In the genomic region with DNA sequence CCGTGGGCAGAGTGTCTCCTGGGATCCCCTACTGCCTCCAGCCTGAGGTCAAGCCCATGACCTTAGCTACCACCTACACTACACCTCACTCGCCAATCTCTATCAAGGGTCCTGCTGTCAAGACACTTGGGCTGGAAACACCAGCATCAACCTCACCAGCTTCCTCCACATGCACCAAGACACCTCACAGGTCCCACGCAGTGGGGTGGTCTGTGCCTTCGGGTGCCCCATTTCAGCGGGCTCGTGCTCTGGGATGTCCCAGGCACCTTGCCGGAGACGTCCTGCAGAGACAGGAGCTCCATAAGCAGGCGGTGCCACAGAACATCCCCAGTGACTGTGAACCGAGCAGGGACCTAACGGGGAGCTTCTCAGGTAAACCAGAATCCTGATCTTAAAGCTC, we compare ENCODE assay signal across 29 cellular contexts. TPM values are rescaled to one million over a fixed set of nuclear protein-coding genes. Genes with fewer than 3 reads are reported as not detected.
DNase-seq lines count a peak whose midpoint lies in the region; ATAC-seq, FAIRE-seq and TF ChIP-seq lines count a peak whose summit lies in the region.
"Had no signal": no experiment of that assay in that cellular context is flagged by ENCODE, and none has a peak within 500 bp of the region (broad histone marks: within the 10 kb centered on the region; RNA-seq: fewer than 3 reads in every experiment).

No MANE protein-coding gene starts in this region.

- peak overlapping the region; percentile 75 for H3K27ac ChIP-seq in BLaER1
- H3K27ac ChIP-seq in Peyer's patch, result no peak overlapping the region
- H3K27ac ChIP-seq in H1 (ENCODE audit: low read depth, low read length), result no peak overlapping the region
- H3K27ac ChIP-seq: epithelial cell of prostate, hepatocyte, ovary had no signal

- no peak overlapping the region for H3K4ac ChIP-seq in H1 (replicated peaks; ENCODE audit: insufficient read length, low read depth, low read length)

- H4K20me1 ChIP-seq in BLaER1, result peaks cover 93% of the 10 kb centered on the region
- H4K20me1 ChIP-seq in H1 (replicated peaks in 1 of 2; ENCODE audit: control insufficient read depth in 1 of 2, insufficient read depth in 2 of 2, low read length in 2 of 2), result peaks cover 27 to 28% of the 10 kb centered on the region in 2 experiments

- H3K18ac ChIP-seq in H1 (ENCODE audit: extremely low read depth, low read length), result no peak overlapping the region

- TF ChIP-seq POLR2A in Peyer's patch (IDR thresholded peaks at IDR 0.05), result no peak
- no peak for TF ChIP-seq POLR2A in H1 (IDR thresholded peaks at IDR 0.05; ENCODE audit: control extremely low read depth in 1 of 2, low read depth in 2 of 2, low read length in 2 of 2)

- peaks cover 0 to 24% of the 10 kb centered on the region in 2 experiments; a peak in 2 of 4 replicates for H3K79me2 ChIP-seq in H1 (ENCODE audit: control insufficient read depth in 1 of 2, insufficient read depth in 2 of 2, low read length in 2 of 2)

- H3K9me3 ChIP-seq in BLaER1 (no peaks in the 10 kb centered on the region), Peyer's patch (no peaks in the 10 kb centered on the region), H1 (ENCODE audit: insufficient read depth in 2 of 2, low read depth in 1 of 2, low read length in 1 of 2) (no peaks in the 10 kb centered on the region; a peak in 1 of 4 replicates)
- H3K9me3 ChIP-seq: BE2C, ovary, stomach had no signal

- H3K4me1 ChIP-seq in BLaER1 (peaks cover 100% of the 10 kb centered on the region), Peyer's patch (peaks cover 0 to 33% (median 4%) of the 10 kb centered on the region in 4 donors), H1 (replicated peaks in 1 of 4; ENCODE audit: control insufficient read depth in 3 of 4, insufficient read depth in 4 of 4, low read length in 3 of 4) (peaks cover 0 to 5% (median 0%) of the 10 kb centered on the region in 4 experiments; a peak in 1 of 7 replicates)

- H3K9me3 Mint-ChIP-seq in activated CD8-positive, alpha-beta T cell treated with anti-CD3 and anti-CD28 coated beads for 36 hours, result no peaks in the 10 kb centered on the region
- H3K9me3 Mint-ChIP-seq: activated T-cell treated with anti-CD3 and anti-CD28 coated beads, Interleukin-2, amount 50 U/mL, for 4 hours; mesothelial cell of epicardium; natural killer cell had no signal

- no peak overlapping the region for H4K5ac ChIP-seq in H1 (ENCODE audit: insufficient read length, low read depth, low read length)

- H2BK5ac ChIP-seq in H1 (ENCODE audit: low read depth, low read length), result no peak overlapping the region

- H3K4me3 Mint-ChIP-seq in activated CD8-positive, alpha-beta T cell treated with anti-CD3 and anti-CD28 coated beads for 36 hours, result no peak overlapping the region
- H3K4me3 Mint-ChIP-seq: activated T-cell treated with anti-CD3 and anti-CD28 coated beads, Interleukin-2, amount 50 U/mL, for 4 hours; mesothelial cell of epicardium; natural killer cell had no signal

- FAIRE-seq in H1 (lab: Jason Lieb, UNC), result no peak
- FAIRE-seq: GM18507 had no signal

- no peak for TF ChIP-seq RAD21 in H1 (IDR thresholded peaks at IDR 0.05 in 1 of 2, conservative IDR thresholded peaks at IDR 0.05 in 1 of 2; ENCODE audit: low read depth in 2 of 2, low read length in 2 of 2)

- H3K79me1 ChIP-seq in H1 (ENCODE audit: low read depth, low read length), result peaks cover 26% of the 10 kb centered on the region

- H2BK12ac ChIP-seq in H1 (ENCODE audit: low read depth, low read length), result no peak overlapping the region

- no peak overlapping the region for H4K91ac ChIP-seq in H1 (replicated peaks; ENCODE audit: insufficient read length, low read length)

- no peak for TF ChIP-seq EP300 in H1 (IDR thresholded peaks at IDR 0.05; ENCODE audit: borderline replicate concordance in 1 of 2, low read depth in 2 of 2, low read length in 2 of 2)

- H3K27me3 Mint-ChIP-seq in activated CD8-positive, alpha-beta T cell treated with anti-CD3 and anti-CD28 coated beads for 36 hours, result no peaks in the 10 kb centered on the region

- no peak overlapping the region for H3K14ac ChIP-seq in H1 (ENCODE audit: insufficient read length)

- peak overlapping the region; percentile 57 for H3K4me3 ChIP-seq in BLaER1
- no peak overlapping the region for H3K4me3 ChIP-seq in Peyer's patch
- no peak overlapping the region for H3K4me3 ChIP-seq in H1 (ENCODE audit: extremely low read depth in 1 of 4, insufficient read depth in 2 of 4, low read depth in 3 of 4, low read length in 4 of 4)
- H3K4me3 ChIP-seq: hepatocyte, ovary, stomach had no signal

- H3K9ac ChIP-seq in BLaER1 (peak overlapping the region; percentile 59; the same call in 1 of the 2 replicates), H1 (replicated peaks in 1 of 4; ENCODE audit: extremely low read depth in 1 of 4, low read depth in 3 of 4, low read length in 3 of 4) (no peak overlapping the region)

- H2AFZ ChIP-seq in H1 (ENCODE audit: low read length), result no peak overlapping the region
- H2AFZ ChIP-seq: hepatocyte had no signal

- H2BK15ac ChIP-seq in H1 (ENCODE audit: low read length), result no peak overlapping the region

- H3K27me3 ChIP-seq in BLaER1, result no peaks in the 10 kb centered on the region
- no peaks in the 10 kb centered on the region for H3K27me3 ChIP-seq in Peyer's patch
- H3K27me3 ChIP-seq in H1 (replicated peaks in 1 of 4; ENCODE audit: control insufficient read depth in 3 of 4, extremely low read depth in 1 of 4, insufficient read depth in 3 of 4, low read length in 3 of 4), result peaks cover 0 to 9% (median 2%) of the 10 kb centered on the region in 4 experiments; a peak in 5 of 7 replicates
- H3K27me3 ChIP-seq: BE2C, hepatocyte, ovary, stomach had no signal

- no peak for ATAC-seq in GM21528 (IDR thresholded peaks at IDR 0.05; ENCODE audit: low FRiP score, unreplicated experiment)
- ATAC-seq in activated CD8-positive, alpha-beta T cell treated with anti-CD3 and anti-CD28 coated beads for 36 hours, result no peak
- ATAC-seq: activated T-cell treated with anti-CD3 and anti-CD28 coated beads, Interleukin-2, amount 50 U/mL, for 4 hours; natural killer cell; Panc1 had no signal

- CTCF ChIA-PET in H1 (lab: Charles Lee; ENCODE audit: partially characterized antibody), result interaction anchor here (1.8 to 2.1 kb wide), 2 partner anchors 17 to 76 kb away, joined by 3 to 5 read pairs; no protein-coding TSS in a partner anchor
- CTCF ChIA-PET in activated CD8-positive, alpha-beta T cell treated with anti-CD3 and anti-CD28 coated beads for 36 hours (lab: Charles Lee), result interaction anchor here (1.2 kb wide), 1 partner anchor 12 kb away, joined by 3 read pairs; no protein-coding TSS in a partner anchor

- H3K4me2 ChIP-seq in BLaER1 (peak overlapping the region; percentile 98), H1 (ENCODE audit: insufficient read depth in 1 of 2, low read depth in 2 of 2, low read length in 2 of 2) (no peak overlapping the region)
- H3K4me2 ChIP-seq: hepatocyte had no signal

- H3K23me2 ChIP-seq in H1 (ENCODE audit: low read depth, low read length), result no peaks in the 10 kb centered on the region; the same call in 1 of the 2 replicates

- H4K8ac ChIP-seq in H1 (ENCODE audit: extremely low read depth, insufficient read depth, low read length), result 0 out of 2 replicates have a peak overlapping the region, but pooled peaks have one; percentile 7

- peaks cover under 1% of the 10 kb centered on the region; the same call in 1 of the 2 replicates for H3K36me3 ChIP-seq in BLaER1
- no peaks in the 10 kb centered on the region for H3K36me3 ChIP-seq in Peyer's patch
- H3K36me3 ChIP-seq in H1 (ENCODE audit: control insufficient read depth in 2 of 4, insufficient read depth in 4 of 4, low read length in 3 of 4), result no peaks in the 10 kb centered on the region
- H3K36me3 ChIP-seq: BE2C, ovary had no signal

- no peak overlapping the region for H3K23ac ChIP-seq in H1 (ENCODE audit: insufficient read length)

- H2AK5ac ChIP-seq in H1 (ENCODE audit: low read depth, low read length), result no peak overlapping the region

- intact Hi-C loops in posterior vena cava (cut with DNase I), result no loop called here
- intact Hi-C loops in activated CD8-positive, alpha-beta T cell treated with anti-CD3 and anti-CD28 coated beads for 36 hours (cut with micrococcal nuclease), result no loop called here

- no peak for TF ChIP-seq CTCF in Peyer's patch (IDR thresholded peaks at IDR 0.05)
- no peak for TF ChIP-seq CTCF in H1 (IDR thresholded peaks at IDR 0.05; ENCODE audit: control extremely low read depth in 1 of 3, insufficient read depth in 1 of 3, low read depth in 1 of 3, low read length in 3 of 3)
- no peak for TF ChIP-seq CTCF in activated CD8-positive, alpha-beta T cell treated with anti-CD3 and anti-CD28 coated beads for 36 hours (IDR thresholded peaks at IDR 0.05)

- no peak overlapping the region for H2BK20ac ChIP-seq in H1 (ENCODE audit: low read length)

- POLR2A ChIA-PET in H1 (lab: Charles Lee; ENCODE audit: partially characterized antibody), result interaction anchor here (0.9 kb wide), 1 partner anchor 19 kb away, joined by 4 read pairs; a partner anchor contains a TSS
- POLR2A ChIA-PET in activated CD8-positive, alpha-beta T cell treated with anti-CD3 and anti-CD28 coated beads for 36 hours (lab: Charles Lee), result no interaction called here

- peak in 2 of 3 donors; percentile 2 to 25 for DNase-seq in Peyer's patch
- no peak for DNase-seq in H1 (ENCODE audit: low read depth in 1 of 2, low spot score in 2 of 2)
- DNase-seq in posterior vena cava (ENCODE audit: low spot score), result peak; percentile 47
- no peak for DNase-seq in mucosa of gallbladder (ENCODE audit: low spot score)
- DNase-seq in activated CD8-positive, alpha-beta T cell treated with anti-CD3 and anti-CD28 coated beads for 36 hours, result no peak
- no peak for DNase-seq in AG20443 (ENCODE audit: low spot score)
- DNase-seq: activated CD4-positive, alpha-beta T cell treated with anti-CD3 and anti-CD28 coated beads for 4 hours; activated naive CD4-positive, alpha-beta T cell treated with Interleukin-2 at 50 U/mL for 16 hours; activated T-cell treated with anti-CD3 and anti-CD28 coated beads, Interleukin-2, amount 50 U/mL, for 4 hours; amygdala; BE2C; central memory CD4-positive, alpha-beta T cell; DMS79; GF-D8; H7; natural killer cell; NCI-H1092; NCI-H187 treated with DMSO at 0.1 percent for 48 hours; NCI-H524 treated with DMSO at 0.1 percent for 48 hours; ovary; stomach; T-helper 2 cell had no signal

- H3K36me3 Mint-ChIP-seq in activated CD8-positive, alpha-beta T cell treated with anti-CD3 and anti-CD28 coated beads for 36 hours (ENCODE audit: low read depth), result no peaks in the 10 kb centered on the region
- H3K36me3 Mint-ChIP-seq: mesothelial cell of epicardium, natural killer cell had no signal

- H3K4me1 Mint-ChIP-seq in activated CD8-positive, alpha-beta T cell treated with anti-CD3 and anti-CD28 coated beads for 36 hours (ENCODE audit: low read depth), result no peaks in the 10 kb centered on the region

- H3K56ac ChIP-seq in H1 (replicated peaks; ENCODE audit: insufficient read length, low read depth, low read length), result no peak overlapping the region

- no peak overlapping the region for H3K27ac Mint-ChIP-seq in activated CD8-positive, alpha-beta T cell treated with anti-CD3 and anti-CD28 coated beads for 36 hours
- H3K27ac Mint-ChIP-seq: mesothelial cell of epicardium, natural killer cell had no signal

- WGBS in H1 (ENCODE audit: extremely low coverage in 1 of 2, insufficient coverage in 1 of 2, insufficient read length in 1 of 2, insufficient replicate concordance in 2 of 2, low coverage in 1 of 2, low lambda C conversion rate in 2 of 2, missing lambda C conversion rate in 1 of 2), 2 experiments, result 82% methylated on average over 11 of the region's 11 CpGs; no CpG with 5 or more reads in 1 of the 2 experiments

- no peak overlapping the region for H2BK120ac ChIP-seq in H1 (replicated peaks; ENCODE audit: low read depth, low read length)

RNA-seq across cellular contexts. Expression of a gene that starts 20.0 kb away (rescaled TPM):
- 100 to 1,000 TPM in 3 of 4 donors, 10 to 100 TPM in 1; 61.9 to 139 (median 117) TPM for total RNA-seq in Peyer's patch
- total RNA-seq in H1 (2021; fragmentation: NEBNext Ultra II Directional; extraction: Animal tissue kit (Norgen Biotek cat#: 25700)), result 81.7 and 82.2 TPM in 2 replicates
- 38.6 and 49.8 TPM in 2 replicates for polyA plus RNA-seq in H1 (2011; rRNA removed)
- 39.1 TPM for polyA plus RNA-seq in H1 (2011; cell fraction: cytosol; rRNA removed)
- polyA plus RNA-seq in H1 (2011; cell fraction: nucleus; rRNA removed), result 51.3 TPM
- polyA plus RNA-seq in H1 (2012, experiment 1 of 2), result 38.5 to 52.3 TPM (median 48.5 TPM) in 4 replicates
- polyA plus RNA-seq in H1 (2012, experiment 2 of 2), result 22.2 TPM
- 31.3 TPM for polyA plus RNA-seq in H1 (2013, experiment 1 of 2)
- polyA plus RNA-seq in H1 (2013, experiment 2 of 2), result 28.0 TPM
- 92.3 and 92.5 TPM in 2 replicates for polyA minus RNA-seq in H1 (2011; rRNA and poly(A)+ RNA removed)
- 21.3 TPM for polyA minus RNA-seq in H1 (2011; cell fraction: cytosol; rRNA and poly(A)+ RNA removed)
- polyA minus RNA-seq in H1 (2011; cell fraction: nucleus; rRNA and poly(A)+ RNA removed), result 34.5 TPM
- total RNA-seq in posterior vena cava, result 100 to 1,000 TPM; 116 to 119 TPM
- total RNA-seq in mucosa of gallbladder, result 127 TPM
- total RNA-seq in activated CD8-positive, alpha-beta T cell treated with anti-CD3 and anti-CD28 coated beads for 36 hours, result 10 to 100 TPM; 10.4 to 11.6 TPM

Comparison
In these comparisons a context has a peak if more than half of its experiments do, and no peak if none do; other contexts are left out.
1. DNase-seq: peak in Peyer's patch (2 of 3) and posterior vena cava (single experiment); none in H1 (0 of 2), mucosa of gallbladder (single experiment), activated CD8-positive, alpha-beta T cell treated with anti-CD3 and anti-CD28 coated beads for 36 hours (single experiment) and AG20443 (single experiment).